Comparison of ENCODE assay signal across 8 cellular contexts in the genomic region with DNA sequence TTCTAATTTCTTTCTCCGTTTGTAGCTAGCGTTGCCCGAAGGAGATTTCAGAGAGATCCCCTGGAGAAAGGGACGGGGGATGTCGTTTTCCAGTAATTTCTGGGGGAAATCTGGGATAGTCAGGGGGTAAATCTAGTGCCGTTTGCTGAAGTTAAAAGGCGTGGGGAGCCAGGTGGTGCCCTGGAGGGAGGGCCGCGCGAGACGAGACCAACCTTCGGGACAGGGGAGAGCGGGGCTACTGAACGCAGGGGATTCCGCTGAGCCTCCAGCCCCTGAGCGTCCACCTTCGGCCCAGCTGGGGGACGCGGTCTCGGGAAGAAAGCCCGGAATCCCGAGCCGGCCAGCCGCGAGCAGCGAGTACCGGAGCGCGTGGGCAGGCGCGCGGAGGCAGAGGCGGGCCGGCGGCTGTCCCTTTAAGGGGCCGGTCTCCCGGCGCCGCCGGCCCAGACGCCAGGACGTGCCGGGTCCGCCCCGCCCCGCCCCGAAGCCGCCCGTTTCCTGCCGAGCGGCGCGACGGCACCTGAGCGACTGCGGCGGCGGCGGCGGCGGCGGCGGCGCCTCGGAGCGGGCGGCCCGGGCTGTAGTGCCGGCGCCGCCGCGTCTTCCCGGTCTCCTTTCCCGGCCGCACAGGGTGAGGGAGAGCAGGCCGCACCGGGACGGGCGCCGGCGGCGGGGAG. TPM values are rescaled to one million over a fixed set of nuclear protein-coding genes. Genes with fewer than 3 reads are reported as not detected.
DNase-seq lines count a peak whose midpoint lies in the region; ATAC-seq, FAIRE-seq and TF ChIP-seq lines count a peak whose summit lies in the region.

A gene with protein sequence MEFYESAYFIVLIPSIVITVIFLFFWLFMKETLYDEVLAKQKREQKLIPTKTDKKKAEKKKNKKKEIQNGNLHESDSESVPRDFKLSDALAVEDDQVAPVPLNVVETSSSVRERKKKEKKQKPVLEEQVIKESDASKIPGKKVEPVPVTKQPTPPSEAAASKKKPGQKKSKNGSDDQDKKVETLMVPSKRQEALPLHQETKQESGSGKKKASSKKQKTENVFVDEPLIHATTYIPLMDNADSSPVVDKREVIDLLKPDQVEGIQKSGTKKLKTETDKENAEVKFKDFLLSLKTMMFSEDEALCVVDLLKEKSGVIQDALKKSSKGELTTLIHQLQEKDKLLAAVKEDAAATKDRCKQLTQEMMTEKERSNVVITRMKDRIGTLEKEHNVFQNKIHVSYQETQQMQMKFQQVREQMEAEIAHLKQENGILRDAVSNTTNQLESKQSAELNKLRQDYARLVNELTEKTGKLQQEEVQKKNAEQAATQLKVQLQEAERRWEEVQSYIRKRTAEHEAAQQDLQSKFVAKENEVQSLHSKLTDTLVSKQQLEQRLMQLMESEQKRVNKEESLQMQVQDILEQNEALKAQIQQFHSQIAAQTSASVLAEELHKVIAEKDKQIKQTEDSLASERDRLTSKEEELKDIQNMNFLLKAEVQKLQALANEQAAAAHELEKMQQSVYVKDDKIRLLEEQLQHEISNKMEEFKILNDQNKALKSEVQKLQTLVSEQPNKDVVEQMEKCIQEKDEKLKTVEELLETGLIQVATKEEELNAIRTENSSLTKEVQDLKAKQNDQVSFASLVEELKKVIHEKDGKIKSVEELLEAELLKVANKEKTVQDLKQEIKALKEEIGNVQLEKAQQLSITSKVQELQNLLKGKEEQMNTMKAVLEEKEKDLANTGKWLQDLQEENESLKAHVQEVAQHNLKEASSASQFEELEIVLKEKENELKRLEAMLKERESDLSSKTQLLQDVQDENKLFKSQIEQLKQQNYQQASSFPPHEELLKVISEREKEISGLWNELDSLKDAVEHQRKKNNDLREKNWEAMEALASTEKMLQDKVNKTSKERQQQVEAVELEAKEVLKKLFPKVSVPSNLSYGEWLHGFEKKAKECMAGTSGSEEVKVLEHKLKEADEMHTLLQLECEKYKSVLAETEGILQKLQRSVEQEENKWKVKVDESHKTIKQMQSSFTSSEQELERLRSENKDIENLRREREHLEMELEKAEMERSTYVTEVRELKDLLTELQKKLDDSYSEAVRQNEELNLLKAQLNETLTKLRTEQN (N-terminal part only) (plus strand): TSS at position 484 of the 677 bp plus-strand sequence. CDS start 31,842 bp downstream, outside the sequence.

- H3K36me3 ChIP-seq in astrocyte (ENCODE audit: insufficient read depth, low read length) (no peaks in the 10 kb centered on the region), hepatocyte (replicated peaks; ENCODE audit: insufficient read depth, low read depth) (no peaks in the 10 kb centered on the region)

- H3K27me3 ChIP-seq in astrocyte (ENCODE audit: insufficient read depth, low read length) = no peaks in the 10 kb centered on the region
- H3K27me3 ChIP-seq in hepatocyte = no peaks in the 10 kb centered on the region

- H3K9me2 ChIP-seq in hepatocyte (replicated peaks; ENCODE audit: insufficient read depth) = no peaks in the 10 kb centered on the region

- H3K4me3 ChIP-seq in astrocyte (ENCODE audit: insufficient read depth, low read depth, low read length) = peak within 1 kb of the TSS; percentile 78
- H3K4me3 ChIP-seq in hepatocyte = peak within 1 kb of the TSS; percentile 97
- peak within 1 kb of the TSS; percentile 87 for H3K4me3 ChIP-seq in retinal pigment epithelial cell (ENCODE audit: low read length)

- no peaks in the 10 kb centered on the region for H3K27me3 Mint-ChIP-seq in astrocyte (ENCODE audit: low read depth, unreplicated experiment)

- peak within 1 kb of the TSS; percentile 92 for H3K9ac ChIP-seq in astrocyte (ENCODE audit: low read length)

- H3K9me3 ChIP-seq in astrocyte (ENCODE audit: insufficient read depth, low read depth, low read length) = no peaks in the 10 kb centered on the region
- no peaks in the 10 kb centered on the region for H3K9me3 ChIP-seq in hepatocyte (ENCODE audit: low read depth)

- ATAC-seq in HG02763 (IDR thresholded peaks at IDR 0.05; ENCODE audit: unreplicated experiment) = peak; percentile 81

- no peaks in the 10 kb centered on the region for H3K9me3 Mint-ChIP-seq in astrocyte (ENCODE audit: unreplicated experiment)

- peaks cover 12% of the 10 kb centered on the region for H3K4me1 Mint-ChIP-seq in astrocyte (ENCODE audit: low read depth, unreplicated experiment)

- FAIRE-seq in astrocyte (lab: Jason Lieb, UNC) = no peak

- H3K27ac ChIP-seq in astrocyte (ENCODE audit: low read depth, low read length) = peak within 1 kb of the TSS; percentile 86
- H3K27ac ChIP-seq in hepatocyte = peak within 1 kb of the TSS; percentile 97

- peaks cover 15% of the 10 kb centered on the region for H3K4me1 ChIP-seq in astrocyte (ENCODE audit: insufficient read depth, low read length)
- H3K4me1 ChIP-seq in hepatocyte (ENCODE audit: insufficient read depth) = peaks cover 20% of the 10 kb centered on the region

- H4K20me1 ChIP-seq in astrocyte (ENCODE audit: insufficient read depth, low read length) (peaks cover 40% of the 10 kb centered on the region), hepatocyte (ENCODE audit: insufficient read depth, poor library complexity, severe bottlenecking) (peaks cover 41% of the 10 kb centered on the region)

- no peak for TF ChIP-seq CTCF in astrocyte (IDR thresholded peaks at IDR 0.05; ENCODE audit: insufficient read depth, low read depth, low read length)
- no peak for TF ChIP-seq CTCF in hepatocyte (IDR thresholded peaks at IDR 0.05; ENCODE audit: poor library complexity)
- TF ChIP-seq CTCF in retinal pigment epithelial cell (conservative IDR thresholded peaks at IDR 0.05; ENCODE audit: low read depth, low read length) = no peak

- peak; percentile 72 for TF ChIP-seq POLR2A in GM15510 (IDR thresholded peaks at IDR 0.05; ENCODE audit: borderline replicate concordance, extremely low read depth, insufficient read length)

- WGBS in hepatocyte (ENCODE audit: low lambda C conversion rate, missing lambda C conversion rate) = under 1% methylated on average over 28 of the region's 83 CpGs

- peak within 1 kb of the TSS; percentile 94 for H3K27ac Mint-ChIP-seq in astrocyte (ENCODE audit: unreplicated experiment)

- peak within 1 kb of the TSS; percentile 92 for H3K4me3 Mint-ChIP-seq in astrocyte (ENCODE audit: unreplicated experiment)

- peaks cover 51% of the 10 kb centered on the region for H3K79me2 ChIP-seq in astrocyte (ENCODE audit: insufficient read depth, low read length)
- H3K79me2 ChIP-seq in hepatocyte = peaks cover 45% of the 10 kb centered on the region

- DNase-seq in NCI-H146 (lab: John Stamatoyannopoulos, UW) (peak; percentile 84), T-helper 9 cell (peak; percentile 78), astrocyte (ENCODE audit: low read depth) (peak; percentile 55), hepatocyte (ENCODE audit: low spot score) (peak; percentile 94), retinal pigment epithelial cell (ENCODE audit: low read depth) (no peak), OCI-M2 (lab: John Stamatoyannopoulos, UW; ENCODE audit: unreplicated experiment) (no peak)

- H3K4me2 ChIP-seq in astrocyte (ENCODE audit: low read length) = peak within 1 kb of the TSS; percentile 95
- H3K4me2 ChIP-seq in hepatocyte = peak within 1 kb of the TSS; percentile 83

- H2AFZ ChIP-seq in astrocyte (ENCODE audit: low read depth, low read length) (peak within 1 kb of the TSS; percentile 85), hepatocyte (peak within 1 kb of the TSS; percentile 68)

- H3K36me3 Mint-ChIP-seq in astrocyte (ENCODE audit: low read depth, unreplicated experiment) = no peaks in the 10 kb centered on the region

RNA-seq across cellular contexts. Expression of the gene that starts here (rescaled TPM):
- total RNA-seq in astrocyte (181 and 193 TPM in 2 replicates), hepatocyte (131 and 150 TPM in 2 replicates)
- 164 and 209 TPM in 2 replicates for polyA plus RNA-seq in hepatocyte

Comparison
In these comparisons a context has a peak if more than half of its experiments do, and no peak if none do; other contexts are left out.
1. DNase-seq: peak in NCI-H146 (single experiment), T-helper 9 cell (single experiment), astrocyte (single experiment) and hepatocyte (single experiment); none in retinal pigment epithelial cell (single experiment) and OCI-M2 (single experiment).
2. Peak in every context shown above with its lines, with median percentiles within 50 percentile points of each other: H3K4me3 ChIP-seq.